ENCODE assay signal across 1 cellular context in the genomic region with DNA sequence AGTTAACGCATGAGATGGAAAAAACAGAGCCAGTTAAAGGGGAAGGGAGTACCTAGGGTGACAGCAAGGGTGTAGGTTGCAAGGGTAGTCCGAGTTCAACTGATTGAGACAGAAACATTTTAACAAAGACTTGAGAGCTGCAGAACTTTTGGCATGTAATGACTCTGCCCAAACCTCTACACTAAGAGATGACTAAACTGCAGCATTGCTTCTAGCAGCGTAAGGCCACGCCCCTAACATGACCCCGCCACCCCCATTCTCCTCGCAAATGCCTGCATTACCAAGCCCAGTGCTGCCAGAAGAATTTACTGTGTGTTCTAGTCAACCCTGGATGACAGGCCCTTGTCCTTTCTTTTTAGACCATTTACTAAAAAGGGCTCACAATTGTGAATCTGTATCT.
TF ChIP-seq lines count a peak whose summit lies in the region.

No MANE protein-coding gene starts in this region.

TF ChIP-seq in GM23338, 12 proteins besides CTCF, POLR2A, EP300 and RAD21 (continued from another document):
- TF ChIP-seq, protein P1, sequence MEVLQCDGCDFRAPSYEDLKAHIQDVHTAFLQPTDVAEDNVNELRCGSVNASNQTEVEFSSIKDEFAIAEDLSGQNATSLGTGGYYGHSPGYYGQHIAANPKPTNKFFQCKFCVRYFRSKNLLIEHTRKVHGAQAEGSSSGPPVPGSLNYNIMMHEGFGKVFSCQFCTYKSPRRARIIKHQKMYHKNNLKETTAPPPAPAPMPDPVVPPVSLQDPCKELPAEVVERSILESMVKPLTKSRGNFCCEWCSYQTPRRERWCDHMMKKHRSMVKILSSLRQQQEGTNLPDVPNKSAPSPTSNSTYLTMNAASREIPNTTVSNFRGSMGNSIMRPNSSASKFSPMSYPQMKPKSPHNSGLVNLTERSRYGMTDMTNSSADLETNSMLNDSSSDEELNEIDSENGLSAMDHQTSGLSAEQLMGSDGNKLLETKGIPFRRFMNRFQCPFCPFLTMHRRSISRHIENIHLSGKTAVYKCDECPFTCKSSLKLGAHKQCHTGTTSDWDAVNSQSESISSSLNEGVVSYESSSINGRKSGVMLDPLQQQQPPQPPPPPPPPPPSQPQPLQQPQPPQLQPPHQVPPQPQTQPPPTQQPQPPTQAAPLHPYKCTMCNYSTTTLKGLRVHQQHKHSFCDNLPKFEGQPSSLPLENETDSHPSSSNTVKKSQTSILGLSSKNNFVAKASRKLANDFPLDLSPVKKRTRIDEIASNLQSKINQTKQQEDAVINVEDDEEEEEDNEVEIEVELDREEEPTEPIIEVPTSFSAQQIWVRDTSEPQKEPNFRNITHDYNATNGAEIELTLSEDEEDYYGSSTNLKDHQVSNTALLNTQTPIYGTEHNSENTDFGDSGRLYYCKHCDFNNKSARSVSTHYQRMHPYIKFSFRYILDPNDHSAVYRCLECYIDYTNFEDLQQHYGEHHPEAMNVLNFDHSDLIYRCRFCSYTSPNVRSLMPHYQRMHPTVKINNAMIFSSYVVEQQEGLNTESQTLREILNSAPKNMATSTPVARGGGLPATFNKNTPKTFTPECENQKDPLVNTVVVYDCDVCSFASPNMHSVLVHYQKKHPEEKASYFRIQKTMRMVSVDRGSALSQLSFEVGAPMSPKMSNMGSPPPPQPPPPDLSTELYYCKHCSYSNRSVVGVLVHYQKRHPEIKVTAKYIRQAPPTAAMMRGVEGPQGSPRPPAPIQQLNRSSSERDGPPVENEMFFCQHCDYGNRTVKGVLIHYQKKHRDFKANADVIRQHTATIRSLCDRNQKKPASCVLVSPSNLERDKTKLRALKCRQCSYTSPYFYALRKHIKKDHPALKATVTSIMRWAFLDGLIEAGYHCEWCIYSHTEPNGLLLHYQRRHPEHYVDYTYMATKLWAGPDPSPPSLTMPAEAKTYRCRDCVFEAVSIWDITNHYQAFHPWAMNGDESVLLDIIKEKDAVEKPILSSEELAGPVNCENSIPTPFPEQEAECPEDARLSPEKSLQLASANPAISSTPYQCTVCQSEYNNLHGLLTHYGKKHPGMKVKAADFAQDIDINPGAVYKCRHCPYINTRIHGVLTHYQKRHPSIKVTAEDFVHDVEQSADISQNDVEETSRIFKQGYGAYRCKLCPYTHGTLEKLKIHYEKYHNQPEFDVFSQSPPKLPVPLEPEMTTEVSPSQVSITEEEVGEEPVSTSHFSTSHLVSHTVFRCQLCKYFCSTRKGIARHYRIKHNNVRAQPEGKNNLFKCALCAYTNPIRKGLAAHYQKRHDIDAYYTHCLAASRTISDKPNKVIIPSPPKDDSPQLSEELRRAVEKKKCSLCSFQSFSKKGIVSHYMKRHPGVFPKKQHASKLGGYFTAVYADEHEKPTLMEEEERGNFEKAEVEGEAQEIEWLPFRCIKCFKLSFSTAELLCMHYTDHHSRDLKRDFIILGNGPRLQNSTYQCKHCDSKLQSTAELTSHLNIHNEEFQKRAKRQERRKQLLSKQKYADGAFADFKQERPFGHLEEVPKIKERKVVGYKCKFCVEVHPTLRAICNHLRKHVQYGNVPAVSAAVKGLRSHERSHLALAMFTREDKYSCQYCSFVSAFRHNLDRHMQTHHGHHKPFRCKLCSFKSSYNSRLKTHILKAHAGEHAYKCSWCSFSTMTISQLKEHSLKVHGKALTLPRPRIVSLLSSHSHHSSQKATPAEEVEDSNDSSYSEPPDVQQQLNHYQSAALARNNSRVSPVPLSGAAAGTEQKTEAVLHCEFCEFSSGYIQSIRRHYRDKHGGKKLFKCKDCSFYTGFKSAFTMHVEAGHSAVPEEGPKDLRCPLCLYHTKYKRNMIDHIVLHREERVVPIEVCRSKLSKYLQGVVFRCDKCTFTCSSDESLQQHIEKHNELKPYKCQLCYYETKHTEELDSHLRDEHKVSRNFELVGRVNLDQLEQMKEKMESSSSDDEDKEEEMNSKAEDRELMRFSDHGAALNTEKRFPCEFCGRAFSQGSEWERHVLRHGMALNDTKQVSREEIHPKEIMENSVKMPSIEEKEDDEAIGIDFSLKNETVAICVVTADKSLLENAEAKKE (CRISPR knock-in tag; IDR thresholded peaks at IDR 0.05) = no peak
- no peak for TF ChIP-seq JUNB (IDR thresholded peaks at IDR 0.05; ENCODE audit: unreplicated experiment)
